31 cellular contexts compared by ENCODE assay signal in genomic region chr2:49291619-49292018, GRCh38.
"Had no signal": no experiment of that assay in that cellular context is flagged by ENCODE, and none has a peak within 500 bp of the region (broad histone marks: within the 10 kb centered on the region; RNA-seq: fewer than 3 reads in every experiment).

No MANE protein-coding gene starts in this region.

- H3K27ac ChIP-seq: neural progenitor cell, ovary, parathyroid adenoma, psoas muscle, right lobe of liver, skin epidermis, spleen, suprapubic skin, testis, tibial artery, transverse colon, upper lobe of right lung, uterus had no signal

- DNase-seq: natural killer cell; occipital lobe; ovary; posterior cingulate gyrus; psoas muscle; right cardiac atrium; right lobe of liver; spleen; stimulated activated CD4-positive, alpha-beta T cell treated with anti-CD3 and anti-CD28 coated beads, Interleukin-12 subunit alpha, Interleukin-12 subunit beta, amount 100 ng/mL, for 4 hours; stimulated activated CD4-positive, alpha-beta T cell treated with anti-CD3 and anti-CD28 coated beads, Interleukin-1b, Interleukin-23, amount 100 ng/mL, for 48 hours; stimulated activated CD4-positive, alpha-beta T cell treated with anti-CD3 and anti-CD28 coated beads, Interleukin-4, amount 100 ng/mL, for 1 hour; stimulated activated CD4-positive, alpha-beta T cell treated with anti-CD3 and anti-CD28 coated beads, Interleukin-4, amount 100 ng/mL, for 4 hours; stimulated activated CD8-positive, alpha-beta memory T cell treated with anti-CD3 and anti-CD28 coated beads, Interleukin-4, amount 100 ng/mL, for 48 hours; stimulated activated naive CD4-positive, alpha-beta T cell; stimulated activated naive CD8-positive, alpha-beta T cell treated with anti-CD3 and anti-CD28 coated beads, Interleukin-15, amount 100 ng/mL, for 72 hours; stimulated activated naive CD8-positive, alpha-beta T cell treated with anti-CD3 and anti-CD28 coated beads, Interleukin-15, Interleukin-2, amounts not matched to agents 100 U/mL and 50 U/mL, for 24 hours; substantia nigra; testis; tibial artery; transverse colon; upper lobe of right lung; uterus had no signal

- H3K27me3 Mint-ChIP-seq: progenitor cell of endocrine pancreas; stimulated activated memory B cell treated with anti-CD40 and anti-IgM and Interleukin-4, amounts not matched to agents 10 μg/mL and 1 μg/mL and 100 μg/mL, for 72 hours; stimulated activated naive CD8-positive, alpha-beta T cell treated with anti-CD3 and anti-CD28 coated beads, Interleukin-15, amount 100 ng/mL, for 72 hours; type B pancreatic cell had no signal

- H3K27ac Mint-ChIP-seq: natural killer cell; nephron; neural progenitor cell; progenitor cell of endocrine pancreas; stimulated activated memory B cell treated with anti-CD40 and anti-IgM and Interleukin-4, amounts not matched to agents 10 μg/mL and 1 μg/mL and 100 μg/mL, for 72 hours; stimulated activated naive CD8-positive, alpha-beta T cell treated with anti-CD3 and anti-CD28 coated beads, Interleukin-15, amount 100 ng/mL, for 72 hours; type B pancreatic cell had no signal

- H3K4me3 ChIP-seq: neural progenitor cell, ovary, psoas muscle, right lobe of liver, skin epidermis, smooth muscle cell, spleen, suprapubic skin, testis, tibial artery, transverse colon, upper lobe of right lung, uterus had no signal

- H3K36me3 ChIP-seq: neural progenitor cell, ovary, right lobe of liver, spleen, suprapubic skin, tibial artery, transverse colon, upper lobe of right lung, uterus had no signal

- H3K36me3 Mint-ChIP-seq: natural killer cell; neural progenitor cell; stimulated activated memory B cell treated with anti-CD40 and anti-IgM and Interleukin-4, amounts not matched to agents 10 μg/mL and 1 μg/mL and 100 μg/mL, for 72 hours; type B pancreatic cell had no signal

- H3K4me3 Mint-ChIP-seq: natural killer cell; nephron; neural progenitor cell; stimulated activated memory B cell treated with anti-CD40 and anti-IgM and Interleukin-4, amounts not matched to agents 10 μg/mL and 1 μg/mL and 100 μg/mL, for 72 hours; stimulated activated naive CD8-positive, alpha-beta T cell treated with anti-CD3 and anti-CD28 coated beads, Interleukin-15, amount 100 ng/mL, for 72 hours; type B pancreatic cell had no signal

- H3K4me2 ChIP-seq: neural progenitor cell, smooth muscle cell had no signal

- H3K4me1 Mint-ChIP-seq: natural killer cell; neural progenitor cell; stimulated activated memory B cell treated with anti-CD40 and anti-IgM and Interleukin-4, amounts not matched to agents 10 μg/mL and 1 μg/mL and 100 μg/mL, for 72 hours; stimulated activated naive CD8-positive, alpha-beta T cell treated with anti-CD3 and anti-CD28 coated beads, Interleukin-15, amount 100 ng/mL, for 72 hours had no signal

- ATAC-seq: natural killer cell; psoas muscle; right cardiac atrium; right lobe of liver; stimulated activated memory B cell treated with anti-CD40 and anti-IgM and Interleukin-4, amounts not matched to agents 10 μg/mL and 1 μg/mL and 100 μg/mL, for 72 hours; stimulated activated naive CD8-positive, alpha-beta T cell treated with anti-CD3 and anti-CD28 coated beads, Interleukin-15, amount 100 ng/mL, for 72 hours; stimulated activated naive CD8-positive, alpha-beta T cell treated with anti-CD3 and anti-CD28 coated beads, Interleukin-15, Interleukin-2, amounts not matched to agents 100 U/mL and 50 U/mL, for 24 hours; upper lobe of right lung had no signal

- H3K9me3 ChIP-seq: ovary, psoas muscle, right lobe of liver, spleen, suprapubic skin, testis, tibial artery, transverse colon, upper lobe of right lung, uterus had no signal

- H3K79me2 ChIP-seq: parathyroid adenoma had no signal

- H3K4me1 ChIP-seq: neural progenitor cell, parathyroid adenoma, psoas muscle, spleen, suprapubic skin, tibial artery, transverse colon, upper lobe of right lung, uterus had no signal

- H3K27me3 ChIP-seq: neural progenitor cell, ovary, right lobe of liver, spleen, suprapubic skin, testis, tibial artery, transverse colon, upper lobe of right lung, uterus had no signal

- H2AFZ ChIP-seq: neural progenitor cell, parathyroid adenoma had no signal

- H3K9ac ChIP-seq: neural progenitor cell, parathyroid adenoma had no signal

- H3K9me3 Mint-ChIP-seq: nephron, neural progenitor cell, type B pancreatic cell had no signal
